Comparison of ENCODE assay signal across 9 cellular contexts in genomic region chr7:20993693-20994092, GRCh38.
"Had no signal": no experiment of that assay in that cellular context is flagged by ENCODE, and none has a peak within 500 bp of the region (broad histone marks: within the 10 kb centered on the region; RNA-seq: fewer than 3 reads in every experiment).

No MANE protein-coding gene starts in this region.

- H3K27me3 Mint-ChIP-seq: IgD-negative memory B cell had no signal

- H3K36me3 ChIP-seq: HAP-1 had no signal

- H3K9me3 ChIP-seq: HAP-1 had no signal

- DNase-seq: GOT3, H7, HFFc6, KG1 had no signal

- H3K27ac ChIP-seq: HL-60 had no signal

- FAIRE-seq: HepG2 had no signal

- H3K4me1 Mint-ChIP-seq: IgD-negative memory B cell had no signal

- H3K4me3 ChIP-seq: HAP-1 had no signal

- ATAC-seq: HCT116, HepG2 had no signal

- H3K4me3 Mint-ChIP-seq: HFFc6, IgD-negative memory B cell had no signal

- H3K27ac Mint-ChIP-seq: HFFc6, IgD-negative memory B cell had no signal
